In genomic region chr1:43651922-43652321, GRCh38 we compare ENCODE assay signal across 9 cellular contexts. TPM values are rescaled to one million over a fixed set of nuclear protein-coding genes. Genes with fewer than 3 reads are reported as not detected.
DNase-seq lines count a peak whose midpoint lies in the region; ATAC-seq and TF ChIP-seq lines count a peak whose summit lies in the region.
"Had no signal": no experiment of that assay in that cellular context is flagged by ENCODE, and none has a peak within 500 bp of the region (broad histone marks: within the 10 kb centered on the region; RNA-seq: fewer than 3 reads in every experiment).

No MANE protein-coding gene starts in this region.

- DNase-seq in CD14-positive monocyte (ENCODE audit: low spot score) (no peak), MM.1S (peak; percentile 23), RKO (ENCODE audit: low spot score) (no peak), RPMI8226 (no peak)
- no peak for DNase-seq in natural killer cell treated with Interleukin-12 subunit alpha and Interleukin-12 subunit beta and Interleukin-15 and Interleukin-18, amount 100 ng/mL, for 72 hours (ENCODE audit: low spot score)
- DNase-seq: stimulated activated CD4-positive, alpha-beta T cell treated with anti-CD3 and anti-CD28 coated beads, Interleukin-4, amount 100 ng/mL, for 4 hours had no signal

- peaks cover 47% of the 10 kb centered on the region for H3K79me2 ChIP-seq in MM.1S (ENCODE audit: low read length)

- no peak overlapping the region for H3K4me3 Mint-ChIP-seq in CD14-positive monocyte
- H3K4me3 Mint-ChIP-seq in natural killer cell treated with Interleukin-12 subunit alpha and Interleukin-12 subunit beta and Interleukin-15 and Interleukin-18, amount 100 ng/mL, for 72 hours: peak overlapping the region; percentile 92

- H3K4me3 ChIP-seq in MM.1S (ENCODE audit: low read length) (peak overlapping the region; percentile 98), ectodermal cell (ENCODE audit: insufficient read depth, low read depth, low read length) (peak overlapping the region; percentile 79)

- H3K27me3 ChIP-seq in MM.1S (replicated peaks; ENCODE audit: insufficient read depth, low read length): 0 out of 2 replicates have a peak, but pooled peaks cover 4% of the 10 kb centered on the region
- H3K27me3 ChIP-seq in ectodermal cell (ENCODE audit: control insufficient read depth, insufficient read depth, low read length, poor library complexity, severe bottlenecking): no peaks in the 10 kb centered on the region

- H3K36me3 ChIP-seq in MM.1S (replicated peaks; ENCODE audit: insufficient read depth, low read length) (peaks cover 11% of the 10 kb centered on the region; the same call in 1 of the 2 replicates), ectodermal cell (ENCODE audit: control insufficient read depth, insufficient read depth, low read length) (peaks cover 30% of the 10 kb centered on the region)

- H3K9me3 Mint-ChIP-seq in CD14-positive monocyte: peaks cover 0 to 3% (median 0%) of the 10 kb centered on the region in 7 donors
- H3K9me3 Mint-ChIP-seq in natural killer cell treated with Interleukin-12 subunit alpha and Interleukin-12 subunit beta and Interleukin-15 and Interleukin-18, amount 100 ng/mL, for 72 hours: no peaks in the 10 kb centered on the region

- peak overlapping the region; percentile 9; the same call in 1 of the 2 replicates for H3K27ac ChIP-seq in MM.1S (ENCODE audit: low read length)
- H3K27ac ChIP-seq in ectodermal cell (ENCODE audit: insufficient read depth, low read depth, low read length, poor library complexity, severe bottlenecking): no peak overlapping the region

- H4K20me1 ChIP-seq in MM.1S (ENCODE audit: insufficient read depth, low read length): no peaks in the 10 kb centered on the region

- H3K27ac Mint-ChIP-seq in CD14-positive monocyte: peak overlapping the region in 4 of 7 donors; percentile 35 to 86 (median 62)
- H3K27ac Mint-ChIP-seq in natural killer cell treated with Interleukin-12 subunit alpha and Interleukin-12 subunit beta and Interleukin-15 and Interleukin-18, amount 100 ng/mL, for 72 hours: peak overlapping the region in 1 of 2 donors; percentile 96

- H3K9me3 ChIP-seq in MM.1S (replicated peaks; ENCODE audit: insufficient read depth, low read length) (no peaks in the 10 kb centered on the region), ectodermal cell (ENCODE audit: control insufficient read depth, low read length) (no peaks in the 10 kb centered on the region)

- peak overlapping the region; percentile 85; the same call in 1 of the 2 replicates for H3K9ac ChIP-seq in MM.1S (ENCODE audit: low read length)

- no peak overlapping the region for H2AFZ ChIP-seq in MM.1S (ENCODE audit: low read length)

- intact Hi-C loops in CD14-positive monocyte (cut with micrococcal nuclease): loop anchor here (2.0 to 10.0 kb wide), 5 partner anchors 55 to 563 kb away; partner anchors contain the start of genes ATP6V0B (in 1 of the 2), B4GALT2 (in 1 of the 2), DMAP1 (in 1 of the 2) and DPH2 (in 1 of the 2)

- H3K4me1 Mint-ChIP-seq in CD14-positive monocyte: peaks cover 35% of the 10 kb centered on the region
- H3K4me1 Mint-ChIP-seq in natural killer cell treated with Interleukin-12 subunit alpha and Interleukin-12 subunit beta and Interleukin-15 and Interleukin-18, amount 100 ng/mL, for 72 hours (ENCODE audit: low read depth in 2 of 2): peaks cover 29 to 40% of the 10 kb centered on the region in 2 donors

- peak overlapping the region; percentile 89 for H3K4me2 ChIP-seq in MM.1S (ENCODE audit: low read depth, low read length)

- peaks cover 9% of the 10 kb centered on the region; the same call in 1 of the 2 replicates for H3F3A ChIP-seq in MM.1S (ENCODE audit: insufficient read depth, low read length)

- WGBS in ectodermal cell, 2 experiments: 75 to 85% methylated on average over 3 of the region's 3 CpGs

- no peaks in the 10 kb centered on the region for H3K9me2 ChIP-seq in MM.1S (replicated peaks; ENCODE audit: insufficient read depth, low read length)

- H3K4me1 ChIP-seq in MM.1S (ENCODE audit: low read length) (no peaks in the 10 kb centered on the region), ectodermal cell (ENCODE audit: control insufficient read depth, insufficient read depth, low read length) (peaks cover 3% of the 10 kb centered on the region)

- ATAC-seq in natural killer cell treated with Interleukin-12 subunit alpha and Interleukin-12 subunit beta and Interleukin-15 and Interleukin-18, amount 100 ng/mL, for 72 hours: no peak
- ATAC-seq in GM21528 (IDR thresholded peaks at IDR 0.05; ENCODE audit: low FRiP score, unreplicated experiment) (no peak), HG03175 (IDR thresholded peaks at IDR 0.05; ENCODE audit: unreplicated experiment) (no peak)

- peaks cover 28 to 42% of the 10 kb centered on the region in 2 donors for H3K36me3 Mint-ChIP-seq in CD14-positive monocyte
- H3K36me3 Mint-ChIP-seq in natural killer cell treated with Interleukin-12 subunit alpha and Interleukin-12 subunit beta and Interleukin-15 and Interleukin-18, amount 100 ng/mL, for 72 hours: peaks cover 26% of the 10 kb centered on the region

- H3K27me3 Mint-ChIP-seq in CD14-positive monocyte (ENCODE audit: low read depth in 3 of 3): peaks cover 0 to 4% (median 0%) of the 10 kb centered on the region in 3 donors
- no peaks in the 10 kb centered on the region for H3K27me3 Mint-ChIP-seq in natural killer cell treated with Interleukin-12 subunit alpha and Interleukin-12 subunit beta and Interleukin-15 and Interleukin-18, amount 100 ng/mL, for 72 hours

- TF ChIP-seq CTCF in CD14-positive monocyte (IDR thresholded peaks at IDR 0.05): no peak
- no peak for TF ChIP-seq CTCF in MM.1S (IDR thresholded peaks at IDR 0.05; ENCODE audit: low read length)

RNA-seq across cellular contexts. Expression of gene KDM4A, which starts 2.0 kb away (rescaled TPM):
- polyA plus RNA-seq in CD14-positive monocyte: 1 to 10 TPM; 4.4 to 8.2 TPM
- 64.7 TPM for polyA plus RNA-seq in ectodermal cell (2013, experiment 1 of 4)
- polyA plus RNA-seq in ectodermal cell (2013, experiment 2 of 4): 65.0 TPM
- 46.7 TPM for polyA plus RNA-seq in ectodermal cell (2013, experiment 3 of 4)
- polyA plus RNA-seq in ectodermal cell (2013, experiment 4 of 4): 58.0 TPM
- 10 to 100 TPM; 45.8 to 53.8 TPM for total RNA-seq in natural killer cell treated with Interleukin-12 subunit alpha and Interleukin-12 subunit beta and Interleukin-15 and Interleukin-18, amount 100 ng/mL, for 72 hours

RNA-seq across cellular contexts. Expression of gene ST3GAL3, which starts 55.4 kb away (rescaled TPM):
- 1 to 10 TPM; 1.6 to 2.1 TPM for polyA plus RNA-seq in CD14-positive monocyte
- 24.3 TPM for polyA plus RNA-seq in ectodermal cell (2013, experiment 1 of 4)
- polyA plus RNA-seq in ectodermal cell (2013, experiment 2 of 4): 23.2 TPM
- polyA plus RNA-seq in ectodermal cell (2013, experiment 3 of 4): 18.5 TPM
- 24.0 TPM for polyA plus RNA-seq in ectodermal cell (2013, experiment 4 of 4)
- total RNA-seq in natural killer cell treated with Interleukin-12 subunit alpha and Interleukin-12 subunit beta and Interleukin-15 and Interleukin-18, amount 100 ng/mL, for 72 hours: 10 to 100 TPM; 20.7 to 49.4 TPM
